Comparison of ENCODE assay signal across 16 cellular contexts in genomic region chr10:9010093-9010492, GRCh38.
DNase-seq lines count a peak whose midpoint lies in the region; ATAC-seq and TF ChIP-seq lines count a peak whose summit lies in the region.
"Had no signal": no experiment of that assay in that cellular context is flagged by ENCODE, and none has a peak within 500 bp of the region (broad histone marks: within the 10 kb centered on the region; RNA-seq: fewer than 3 reads in every experiment).

No MANE protein-coding gene starts in this region.

- H3K27me3 Mint-ChIP-seq in T-helper 17 cell: peaks cover 9% of the 10 kb centered on the region

- H3K4me3 Mint-ChIP-seq in T-helper 17 cell: peak overlapping the region; percentile 8

- H3K4me3 ChIP-seq in stomach (no peak overlapping the region), upper lobe of left lung (no peak overlapping the region), SJCRH30 (no peak overlapping the region)
- H3K4me3 ChIP-seq: hepatocyte, lung, uterus had no signal

- peaks cover 23% of the 10 kb centered on the region for H3K4me1 Mint-ChIP-seq in T-helper 17 cell

- H3K36me3 Mint-ChIP-seq in T-helper 17 cell (ENCODE audit: low read depth): no peaks in the 10 kb centered on the region

- peak; percentile 4 for DNase-seq in activated CD8-positive, alpha-beta memory T cell treated with anti-CD3 and anti-CD28 coated beads, Interleukin-2, amount 50 U/mL, for 1 hour (ENCODE audit: extremely low read depth)
- DNase-seq in activated CD8-positive, alpha-beta memory T cell treated with anti-CD3 and anti-CD28 coated beads for 24 hours: no peak
- DNase-seq in T-helper 17 cell: no peak
- peak; percentile 71 for DNase-seq in central memory CD4-positive, alpha-beta T cell
- DNase-seq in stimulated activated CD4-positive, alpha-beta T cell treated with anti-CD3 and anti-CD28 coated beads, TNF-alpha, amount 100 ng/mL, for 1 hour (ENCODE audit: low read depth in 3 of 3, low spot score in 1 of 3): peak; percentile 1 to 7 (median 3)
- DNase-seq in stomach: no peak
- DNase-seq in upper lobe of left lung: no peak
- DNase-seq in SJCRH30: no peak
- DNase-seq: DMS153, erythroblast, NCI-H345, nucleus accumbens, small intestine, uterus had no signal

- H3K9me3 ChIP-seq in T-helper 17 cell (ENCODE audit: control insufficient read depth, low read length, poor library complexity, severe bottlenecking) (no peaks in the 10 kb centered on the region), stomach (no peaks in the 10 kb centered on the region), upper lobe of left lung (no peaks in the 10 kb centered on the region), SJCRH30 (replicated peaks) (no peaks in the 10 kb centered on the region)
- H3K9me3 ChIP-seq: uterus had no signal

- ATAC-seq in T-helper 17 cell (peak; percentile 91), upper lobe of left lung (ENCODE audit: low FRiP score in 2 of 2) (no peak)

- H3K27me3 ChIP-seq in stomach: no peaks in the 10 kb centered on the region
- no peaks in the 10 kb centered on the region for H3K27me3 ChIP-seq in upper lobe of left lung
- H3K27me3 ChIP-seq in SJCRH30: no peaks in the 10 kb centered on the region
- H3K27me3 ChIP-seq: hepatocyte, uterus had no signal

- TF ChIP-seq CTCF in stomach (IDR thresholded peaks at IDR 0.05): no peak
- TF ChIP-seq CTCF in upper lobe of left lung (IDR thresholded peaks at IDR 0.05): no peak

- H3K4me1 ChIP-seq in stomach (no peaks in the 10 kb centered on the region), upper lobe of left lung (no peaks in the 10 kb centered on the region), SJCRH30 (no peaks in the 10 kb centered on the region)
- H3K4me1 ChIP-seq: uterus had no signal

- WGBS in stomach, 5 donors: 0 to 16% (median 2%) methylated on average over 1 of the region's 1 CpG
- 0% methylated on average over 1 of the region's 1 CpG for WGBS in upper lobe of left lung, 2 donors

- H3K36me3 ChIP-seq in stomach (no peaks in the 10 kb centered on the region), upper lobe of left lung (no peaks in the 10 kb centered on the region), SJCRH30 (no peaks in the 10 kb centered on the region)
- H3K36me3 ChIP-seq: uterus had no signal

- peak overlapping the region; percentile 74 for H3K27ac Mint-ChIP-seq in T-helper 17 cell

- no peak for TF ChIP-seq POLR2A in stomach (IDR thresholded peaks at IDR 0.05)
- TF ChIP-seq POLR2A in upper lobe of left lung (IDR thresholded peaks at IDR 0.05): no peak

- intact Hi-C loops in stomach (cut with DNase I; ENCODE audit: low total_unique reads): no loop called here

- no peak for TF ChIP-seq EP300 in stomach (IDR thresholded peaks at IDR 0.05)
- no peak for TF ChIP-seq EP300 in upper lobe of left lung (IDR thresholded peaks at IDR 0.05)

- no peak overlapping the region for H3K27ac ChIP-seq in stomach
- H3K27ac ChIP-seq in upper lobe of left lung: no peak overlapping the region
- H3K27ac ChIP-seq in SJCRH30: no peak overlapping the region
- H3K27ac ChIP-seq: hepatocyte, uterus had no signal

Comparison
In these comparisons a context has a peak if more than half of its experiments do, and no peak if none do; other contexts are left out.
1. DNase-seq: peak in activated CD8-positive, alpha-beta memory T cell treated with anti-CD3 and anti-CD28 coated beads, Interleukin-2, amount 50 U/mL, for 1 hour (single experiment), central memory CD4-positive, alpha-beta T cell (single experiment) and stimulated activated CD4-positive, alpha-beta T cell treated with anti-CD3 and anti-CD28 coated beads, TNF-alpha, amount 100 ng/mL, for 1 hour (3 of 3); none in activated CD8-positive, alpha-beta memory T cell treated with anti-CD3 and anti-CD28 coated beads for 24 hours (single experiment), T-helper 17 cell (0 of 3), stomach (single experiment), upper lobe of left lung (0 of 2) and SJCRH30 (0 of 2).